1 cellular context compared by ENCODE assay signal in the genomic region with DNA sequence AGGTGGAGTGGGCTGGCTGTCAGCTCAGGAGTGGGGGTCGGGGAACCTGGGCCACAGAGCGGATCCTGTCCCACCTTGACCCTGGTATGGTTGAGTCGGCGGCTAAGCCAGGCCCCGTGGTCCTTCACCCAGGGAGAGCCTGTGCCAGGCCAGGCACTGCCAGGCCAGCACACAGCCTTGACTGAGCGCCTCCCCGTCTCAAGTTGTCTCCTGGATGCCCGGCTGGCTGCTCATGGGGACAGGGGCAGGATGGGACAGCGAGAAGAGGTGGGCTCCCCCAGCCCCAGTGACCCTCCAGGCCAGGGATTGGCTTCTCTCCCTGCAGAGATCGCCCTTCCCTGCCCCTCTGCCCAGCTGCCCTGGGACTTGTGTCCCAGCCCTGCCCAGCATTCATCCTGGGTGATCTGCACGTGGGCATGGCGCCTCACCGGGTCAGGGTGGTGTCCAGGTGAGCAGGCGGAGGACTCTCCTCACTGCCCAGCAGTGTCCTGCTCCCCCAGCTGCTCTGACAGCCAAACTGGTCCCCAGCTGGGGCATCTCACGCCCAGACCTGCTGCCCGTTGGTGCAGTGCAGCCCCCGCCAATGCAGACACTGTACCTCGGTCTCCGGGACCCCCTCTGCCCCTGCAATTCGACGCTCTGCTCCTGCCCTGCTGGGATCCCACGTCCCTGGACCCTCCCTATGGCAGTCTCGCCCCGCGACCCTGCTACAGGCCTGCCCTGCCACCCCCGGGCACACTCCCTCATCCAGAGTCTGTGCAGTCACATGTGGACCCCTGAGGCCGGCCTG.
TF ChIP-seq lines count a peak whose summit lies in the region.

No MANE protein-coding gene starts in this region.

TF ChIP-seq in K562, 482 proteins besides CTCF, POLR2A, EP300 and RAD21 (continued from another document):
- TF ChIP-seq, protein P1, sequence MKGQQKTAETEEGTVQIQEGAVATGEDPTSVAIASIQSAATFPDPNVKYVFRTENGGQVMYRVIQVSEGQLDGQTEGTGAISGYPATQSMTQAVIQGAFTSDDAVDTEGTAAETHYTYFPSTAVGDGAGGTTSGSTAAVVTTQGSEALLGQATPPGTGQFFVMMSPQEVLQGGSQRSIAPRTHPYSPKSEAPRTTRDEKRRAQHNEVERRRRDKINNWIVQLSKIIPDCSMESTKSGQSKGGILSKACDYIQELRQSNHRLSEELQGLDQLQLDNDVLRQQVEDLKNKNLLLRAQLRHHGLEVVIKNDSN (CRISPR knock-in tag; IDR thresholded peaks at IDR 0.05), result peak; percentile 34; the same call in 1 of the 2 replicates
- TF ChIP-seq COPS2 (conservative IDR thresholded peaks at IDR 0.05) (no peak), WHSC1 (IDR thresholded peaks at IDR 0.05; ENCODE audit: low read length) (no peak), ZNF12 (CRISPR knock-in tag; IDR thresholded peaks at IDR 0.05) (peak; percentile 6; the same call in 1 of the 2 replicates), ARNT (IDR thresholded peaks at IDR 0.05) (no peak), POLR2AphosphoS2 (IDR thresholded peaks at IDR 0.05; ENCODE audit: low read length) (no peak), IRF2 (CRISPR knock-in tag; IDR thresholded peaks at IDR 0.05) (peak; percentile 90), CHD1 (IDR thresholded peaks at IDR 0.05; ENCODE audit: low read length) (peak; percentile 43), ESRRB (CRISPR knock-in tag; IDR thresholded peaks at IDR 0.05; ENCODE audit: borderline replicate concordance) (no peak), SAP30 (IDR thresholded peaks at IDR 0.05; ENCODE audit: borderline replicate concordance, insufficient read depth, low read depth, low read length, poor library complexity, severe bottlenecking) (no peak), ZC3H4 (CRISPR knock-in tag; IDR thresholded peaks at IDR 0.05; ENCODE audit: borderline replicate concordance) (0 out of 2 replicates have a peak, but pooled peaks have one; percentile 7)
- TF ChIP-seq, protein P2, sequence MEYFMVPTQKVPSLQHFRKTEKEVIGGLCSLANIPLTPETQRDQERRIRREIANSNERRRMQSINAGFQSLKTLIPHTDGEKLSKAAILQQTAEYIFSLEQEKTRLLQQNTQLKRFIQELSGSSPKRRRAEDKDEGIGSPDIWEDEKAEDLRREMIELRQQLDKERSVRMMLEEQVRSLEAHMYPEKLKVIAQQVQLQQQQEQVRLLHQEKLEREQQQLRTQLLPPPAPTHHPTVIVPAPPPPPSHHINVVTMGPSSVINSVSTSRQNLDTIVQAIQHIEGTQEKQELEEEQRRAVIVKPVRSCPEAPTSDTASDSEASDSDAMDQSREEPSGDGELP (CRISPR knock-in tag; IDR thresholded peaks at IDR 0.05; ENCODE audit: borderline replicate concordance), result peak; percentile 11; the same call in 1 of the 2 replicates
- TF ChIP-seq, protein P3, sequence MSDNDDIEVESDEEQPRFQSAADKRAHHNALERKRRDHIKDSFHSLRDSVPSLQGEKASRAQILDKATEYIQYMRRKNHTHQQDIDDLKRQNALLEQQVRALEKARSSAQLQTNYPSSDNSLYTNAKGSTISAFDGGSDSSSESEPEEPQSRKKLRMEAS (CRISPR knock-in tag; IDR thresholded peaks at IDR 0.05), result peak; percentile 36
